In the genomic region with DNA sequence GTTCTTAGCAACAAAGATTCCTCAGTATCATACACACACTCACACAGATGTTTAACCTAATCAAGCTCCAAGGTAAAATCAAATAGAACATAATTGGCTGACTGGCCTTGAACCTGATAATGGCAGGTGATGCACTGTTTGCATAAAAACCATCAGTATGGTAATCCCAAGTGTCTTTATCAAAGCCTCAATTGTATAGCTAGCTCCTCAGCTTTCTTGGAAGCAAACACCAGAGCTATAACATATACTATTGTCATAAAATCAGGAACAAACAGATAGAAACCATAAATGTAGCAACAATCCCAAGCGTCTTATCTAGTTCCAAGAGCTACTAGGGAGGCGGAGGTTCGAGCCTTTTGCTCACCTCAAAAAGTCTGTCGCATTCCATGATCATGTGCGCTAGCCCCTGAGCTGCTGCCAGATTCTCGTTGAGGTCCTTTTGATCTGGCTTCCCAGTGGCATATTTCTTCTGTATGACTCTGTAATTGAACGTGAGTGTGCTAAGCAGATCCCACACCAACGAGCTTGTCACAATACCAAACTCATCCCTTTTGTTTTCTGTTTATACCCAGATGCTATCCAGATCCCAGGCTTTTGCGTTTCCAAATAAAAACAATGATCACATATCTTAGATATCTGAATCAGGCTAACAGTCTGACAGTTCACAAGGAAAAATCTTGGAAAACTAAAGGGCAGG, we compare ENCODE assay signal across 9 cellular contexts.
A peak's percentile ranks its signal among the peaks of the same experiment; 100 is the strongest.
DNase-seq lines count a peak whose midpoint lies in the region; ATAC-seq, FAIRE-seq and TF ChIP-seq lines count a peak whose summit lies in the region.
"Had no signal": no experiment of that assay in that cellular context is flagged by ENCODE, and none has a peak within 500 bp of the region (broad histone marks: within the 10 kb centered on the region; RNA-seq: fewer than 3 reads in every experiment).

No MANE protein-coding gene starts in this region.

- intact Hi-C loops in stomach (cut with DNase I; ENCODE audit: low total_unique reads): no loop called here

- H3K9me3 ChIP-seq in fibroblast of lung (ENCODE audit: control insufficient read depth, insufficient read depth, low read depth, low read length) (no peaks in the 10 kb centered on the region), stomach (no peaks in the 10 kb centered on the region)

- ATAC-seq in GM18870 (IDR thresholded peaks at IDR 0.05; ENCODE audit: unreplicated experiment): peak; percentile 8

- H3K4me3 ChIP-seq in fibroblast of lung (replicated peaks in 1 of 4; ENCODE audit: control extremely low read depth in 1 of 4, insufficient read depth in 1 of 4, low read depth in 3 of 4, low read length in 4 of 4): no peak overlapping the region
- no peak overlapping the region for H3K4me3 ChIP-seq in stomach

- H3K36me3 ChIP-seq in fibroblast of lung (ENCODE audit: control insufficient read depth, insufficient read depth, low read length) (peaks cover 28% of the 10 kb centered on the region), stomach (peaks cover 8 to 78% (median 54%) of the 10 kb centered on the region in 4 donors)

- no peaks in the 10 kb centered on the region for H4K20me1 ChIP-seq in fibroblast of lung (ENCODE audit: control insufficient read depth, extremely low read depth, insufficient read depth, low read length)

- DNase-seq in LHCN-M2 (ENCODE audit: low read depth) (peak; percentile 41), fibroblast of lung (ENCODE audit: low read depth in 2 of 2) (peak; percentile 52 to 69), stomach (no peak), middle frontal gyrus (ENCODE audit: extremely low spot score, low spot score) (no peak), SW 1271 (lab: John Stamatoyannopoulos, UW) (no peak), RCC 7860 (ENCODE audit: low spot score) (no peak)
- DNase-seq in activated CD4-positive, alpha-beta T cell treated with anti-CD3 and anti-CD28 coated beads, Interleukin-2, amount 50 U/mL, for 1 hour: no peak
- DNase-seq: activated gamma-delta T cell had no signal

- H3K4me1 ChIP-seq in fibroblast of lung (ENCODE audit: control insufficient read depth, extremely low read depth, insufficient read depth, low read length) (peaks cover 47% of the 10 kb centered on the region), stomach (peaks cover 40 to 100% (median 80%) of the 10 kb centered on the region in 4 donors)

- no peak for TF ChIP-seq POLR2A in stomach (IDR thresholded peaks at IDR 0.05)

- no peak for TF ChIP-seq EP300 in stomach (IDR thresholded peaks at IDR 0.05)

- H2AFZ ChIP-seq in fibroblast of lung (ENCODE audit: low read length): no peak overlapping the region

- 59 to 68% (median 65%) methylated on average over 9 of the region's 9 CpGs for WGBS in stomach, 5 donors

- peaks cover 1% of the 10 kb centered on the region for H3K79me2 ChIP-seq in fibroblast of lung (ENCODE audit: control insufficient read depth, insufficient read depth, low read length)

- H3K27me3 ChIP-seq in fibroblast of lung (ENCODE audit: control insufficient read depth, insufficient read depth, low read length) (no peaks in the 10 kb centered on the region), stomach (no peaks in the 10 kb centered on the region)

- peak overlapping the region; percentile 37 for H3K4me2 ChIP-seq in fibroblast of lung (ENCODE audit: extremely low read depth, insufficient read depth, low read length)

- no peak for TF ChIP-seq CTCF in fibroblast of lung (conservative IDR thresholded peaks at IDR 0.05 in 1 of 2, IDR thresholded peaks at IDR 0.05 in 1 of 2; ENCODE audit: low read depth in 1 of 2, low read length in 2 of 2)
- no peak for TF ChIP-seq CTCF in stomach (IDR thresholded peaks at IDR 0.05)

- FAIRE-seq in RCC 7860 (lab: Jason Lieb, UNC): no peak

- H3K9ac ChIP-seq in fibroblast of lung (ENCODE audit: insufficient read depth, low read length): no peak overlapping the region

- H3K27ac ChIP-seq in fibroblast of lung (ENCODE audit: insufficient read depth, low read length) (peak overlapping the region; percentile 63), stomach (peak overlapping the region in 4 of 5 donors; percentile 44 to 75 (median 71))

Comparison
In these comparisons a context has a peak if more than half of its experiments do, and no peak if none do; other contexts are left out.
1. DNase-seq: peak in LHCN-M2 (single experiment) and fibroblast of lung (2 of 2); none in stomach (single experiment), middle frontal gyrus (single experiment), SW 1271 (0 of 2), activated CD4-positive, alpha-beta T cell treated with anti-CD3 and anti-CD28 coated beads, Interleukin-2, amount 50 U/mL, for 1 hour (single experiment) and RCC 7860 (single experiment).